In the genomic region with DNA sequence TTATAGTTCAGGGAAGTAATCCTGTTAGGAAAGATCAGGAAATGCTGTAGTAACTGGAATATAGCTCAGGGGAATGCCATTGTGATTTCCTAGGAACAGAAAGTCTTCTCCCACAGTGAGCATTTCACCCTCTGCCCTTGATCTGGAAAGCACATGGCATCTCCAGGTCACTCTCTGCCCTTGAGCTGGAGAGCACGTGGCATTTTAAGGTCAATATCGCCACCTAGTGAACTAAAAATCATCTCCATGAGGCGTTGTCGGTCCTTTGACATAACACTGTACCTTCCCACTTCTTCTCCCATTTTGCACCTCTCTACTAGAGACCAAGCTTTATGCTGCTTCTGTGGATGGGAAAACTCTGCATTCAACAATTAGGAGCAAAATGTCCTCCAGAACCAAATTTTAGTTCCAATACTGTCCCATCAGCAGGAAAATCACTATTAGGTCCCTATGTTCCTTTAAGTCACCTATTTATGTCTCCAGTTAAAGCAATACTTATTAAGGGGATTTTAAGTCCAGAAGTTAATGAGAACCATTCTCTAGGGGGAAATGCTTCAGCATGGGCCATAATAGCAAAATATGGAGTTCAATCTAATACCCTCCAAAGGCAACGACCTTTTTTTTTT, we compare ENCODE assay signal across 8 cellular contexts. TPM values are rescaled to one million over a fixed set of nuclear protein-coding genes. Genes with fewer than 3 reads are reported as not detected.
A peak's percentile ranks its signal among the peaks of the same experiment; 100 is the strongest.
DNase-seq lines count a peak whose midpoint lies in the region; ATAC-seq, FAIRE-seq and TF ChIP-seq lines count a peak whose summit lies in the region.

No MANE protein-coding gene starts in this region.

- in situ Hi-C loops in GM13977 (cut with MboI; ENCODE audit: low pct_unique_long_range_greater_than_20kb, low sequenced_read_pairs, unreplicated experiment) = no loop called here

- POLR2A ChIA-PET in AG04449 (lab: Yijun Ruan, JAX) = no interaction called here

- DNase-seq in AG04449 (ENCODE audit: low read depth, low spot score) (peak; percentile 21), GM13977 (ENCODE audit: low spot score) (peak; percentile 75), NCI-H1930 (lab: John Stamatoyannopoulos, UW) (peak; percentile 45 to 47), bronchial epithelial cell (ENCODE audit: low read depth) (peak; percentile 69), kidney epithelial cell (ENCODE audit: low read depth) (peak; percentile 28)
- peak; percentile 19 to 32 for DNase-seq in stimulated activated CD4-positive, alpha-beta T cell treated with anti-CD3 and anti-CD28 coated beads, Interleukin-4, amount 100 ng/mL, for 4 hours

- peak overlapping the region; percentile 76 for H2AFZ ChIP-seq in SU-DHL-6 (ENCODE audit: low read depth, low read length, severe bottlenecking)

- peak; percentile 57 for ATAC-seq in HG03060 (IDR thresholded peaks at IDR 0.05; ENCODE audit: low read depth, unreplicated experiment)

- FAIRE-seq in bronchial epithelial cell (lab: Jason Lieb, UNC) = peak; percentile 82

- H3K4me3 ChIP-seq in AG04449 (ENCODE audit: low read depth, low read length) (no peak overlapping the region), SU-DHL-6 (ENCODE audit: insufficient read depth, low read length, poor library complexity, severe bottlenecking) (no peak overlapping the region), bronchial epithelial cell (ENCODE audit: low read depth, low read length) (no peak overlapping the region), kidney epithelial cell (ENCODE audit: low read depth, low read length) (no peak overlapping the region)

- no peaks in the 10 kb centered on the region for H3K9me2 ChIP-seq in SU-DHL-6 (replicated peaks; ENCODE audit: insufficient read depth, low read length)

- H3K9me3 ChIP-seq in SU-DHL-6 (ENCODE audit: insufficient read depth, low read length) = no peaks in the 10 kb centered on the region

- no peaks in the 10 kb centered on the region for H4K20me1 ChIP-seq in SU-DHL-6 (ENCODE audit: low read depth, low read length)

- H3K36me3 ChIP-seq in SU-DHL-6 (ENCODE audit: low read length) (no peaks in the 10 kb centered on the region), bronchial epithelial cell (ENCODE audit: control insufficient read depth, insufficient read depth, low read length) (no peaks in the 10 kb centered on the region), kidney epithelial cell (ENCODE audit: control insufficient read depth, insufficient read depth, low read length) (no peaks in the 10 kb centered on the region)

- H3K9ac ChIP-seq in SU-DHL-6 (ENCODE audit: low read length) = no peak overlapping the region

- CTCF ChIA-PET in AG04449 (lab: Yijun Ruan, JAX) = interaction anchor here (0.7 to 8.7 kb wide), 37 partner anchors 7 to 821 kb away, joined by 3 to 110 read pairs (median 4); a partner anchor contains a TSS

- H3K27me3 ChIP-seq in SU-DHL-6 (ENCODE audit: low read length) = no peaks in the 10 kb centered on the region
- H3K27me3 ChIP-seq in bronchial epithelial cell (ENCODE audit: control insufficient read depth, insufficient read depth, low read length) = no peaks in the 10 kb centered on the region
- H3K27me3 ChIP-seq in kidney epithelial cell (ENCODE audit: control insufficient read depth, insufficient read depth, low read length) = no peaks in the 10 kb centered on the region

- H3F3A ChIP-seq in SU-DHL-6 (ENCODE audit: insufficient read depth) = no peaks in the 10 kb centered on the region

- H3K4me2 ChIP-seq in SU-DHL-6 (ENCODE audit: low read depth, low read length, poor library complexity, severe bottlenecking) = no peak overlapping the region

- TF ChIP-seq CTCF in AG04449 (IDR thresholded peaks at IDR 0.05; ENCODE audit: insufficient read depth, low read length, missing control alignments) (peak; percentile 51), GM13977 (IDR thresholded peaks at IDR 0.05; ENCODE audit: extremely low read depth, insufficient read depth, missing control alignments) (peak; percentile 70), SU-DHL-6 (IDR thresholded peaks at IDR 0.05; ENCODE audit: insufficient read depth, low read length, poor library complexity, severe bottlenecking) (peak; percentile 36), bronchial epithelial cell (IDR thresholded peaks at IDR 0.05; ENCODE audit: insufficient read depth, low read length, severe bottlenecking) (peak; percentile 70), kidney epithelial cell (IDR thresholded peaks at IDR 0.05; ENCODE audit: insufficient read depth, low read length, poor library complexity, severe bottlenecking) (peak; percentile 46)

- H3K79me2 ChIP-seq in SU-DHL-6 (ENCODE audit: insufficient read depth, low read length) = no peaks in the 10 kb centered on the region

- no peak overlapping the region for H3K27ac ChIP-seq in SU-DHL-6 (ENCODE audit: low read depth, low read length)

RNA-seq across cellular contexts. Expression of a gene that starts 54.7 kb away (rescaled TPM):
- total RNA-seq in bronchial epithelial cell (14.0 and 15.2 TPM in 2 replicates), kidney epithelial cell (5.5 TPM in 2 replicates)

Comparison
In these comparisons a context has a peak if more than half of its experiments do, and no peak if none do; other contexts are left out.
1. DNase-seq: peak in every context shown above with its lines; median percentile 75 in GM13977; 69 in bronchial epithelial cell; 46 in NCI-H1930; 28 in kidney epithelial cell; 26 in stimulated activated CD4-positive, alpha-beta T cell treated with anti-CD3 and anti-CD28 coated beads, Interleukin-4, amount 100 ng/mL, for 4 hours; 21 in AG04449.